In genomic region chr4:132299866-132300265, GRCh38 we compare ENCODE assay signal across 19 cellular contexts.
"Had no signal": no experiment of that assay in that cellular context is flagged by ENCODE, and none has a peak within 500 bp of the region (broad histone marks: within the 10 kb centered on the region; RNA-seq: fewer than 3 reads in every experiment).

No MANE protein-coding gene starts in this region.

- H3K9me3 ChIP-seq: esophagus squamous epithelium, heart left ventricle, neutrophil, psoas muscle, right lobe of liver, suprapubic skin, thyroid gland had no signal

- H3K4me1 Mint-ChIP-seq: naive thymus-derived CD8-positive, alpha-beta T cell; stimulated activated effector memory CD8-positive, alpha-beta T cell treated with anti-CD3 and anti-CD28 coated beads, Interleukin-12 subunit alpha, Interleukin-12 subunit beta, amount 100 ng/mL, for 72 hours had no signal

- H3K27me3 ChIP-seq: esophagus squamous epithelium, heart left ventricle, neutrophil, right lobe of liver, suprapubic skin, thyroid gland had no signal

- H3K9me3 Mint-ChIP-seq: type B pancreatic cell had no signal

- H3K27ac Mint-ChIP-seq: effector memory CD8-positive, alpha-beta T cell; naive thymus-derived CD8-positive, alpha-beta T cell; stimulated activated effector memory CD8-positive, alpha-beta T cell treated with anti-CD3 and anti-CD28 coated beads, Interleukin-12 subunit alpha, Interleukin-12 subunit beta, amount 100 ng/mL, for 72 hours; type B pancreatic cell had no signal

- H3K36me3 ChIP-seq: esophagus squamous epithelium, heart left ventricle, neutrophil, right lobe of liver, suprapubic skin, thyroid gland had no signal

- H3K36me3 Mint-ChIP-seq: naive thymus-derived CD8-positive, alpha-beta T cell; stimulated activated effector memory CD8-positive, alpha-beta T cell treated with anti-CD3 and anti-CD28 coated beads, Interleukin-12 subunit alpha, Interleukin-12 subunit beta, amount 100 ng/mL, for 72 hours; type B pancreatic cell had no signal

- H3K27ac ChIP-seq: esophagus squamous epithelium, heart left ventricle, neutrophil, psoas muscle, right lobe of liver, suprapubic skin, thyroid gland had no signal

- H3K4me3 ChIP-seq: esophagus squamous epithelium, heart left ventricle, mucosa of descending colon, psoas muscle, right lobe of liver, suprapubic skin, thyroid gland had no signal

- H3K27me3 Mint-ChIP-seq: effector memory CD8-positive, alpha-beta T cell; naive thymus-derived CD8-positive, alpha-beta T cell; type B pancreatic cell had no signal

- H3K4me3 Mint-ChIP-seq: effector memory CD8-positive, alpha-beta T cell; naive thymus-derived CD8-positive, alpha-beta T cell; stimulated activated effector memory CD8-positive, alpha-beta T cell treated with anti-CD3 and anti-CD28 coated beads, Interleukin-12 subunit alpha, Interleukin-12 subunit beta, amount 100 ng/mL, for 72 hours; type B pancreatic cell had no signal

- DNase-seq: effector memory CD8-positive, alpha-beta T cell; esophagus squamous epithelium; heart left ventricle; hippocampal formation; kidney glomerular epithelial cell; mucosa of descending colon; naive thymus-derived CD8-positive, alpha-beta T cell; psoas muscle; retina; right lobe of liver; stimulated activated CD4-positive, alpha-beta T cell treated with anti-CD3 and anti-CD28 coated beads, Interleukin-4, amount 100 ng/mL, for 1 hour; stimulated activated CD8-positive, alpha-beta memory T cell treated with anti-CD3 and anti-CD28 coated beads, Interleukin-4, amount 100 ng/mL, for 48 hours; stimulated activated naive CD8-positive, alpha-beta T cell treated with anti-CD3 and anti-CD28 coated beads, Interleukin-15, Interleukin-2, amounts not matched to agents 100 U/mL and 50 U/mL, for 24 hours; thyroid gland had no signal

- ATAC-seq: effector memory CD8-positive, alpha-beta T cell; heart left ventricle; left lobe of liver; mucosa of descending colon; naive thymus-derived CD8-positive, alpha-beta T cell; psoas muscle; right lobe of liver; stimulated activated effector memory CD8-positive, alpha-beta T cell treated with anti-CD3 and anti-CD28 coated beads, Interleukin-12 subunit alpha, Interleukin-12 subunit beta, amount 100 ng/mL, for 72 hours; stimulated activated naive CD8-positive, alpha-beta T cell treated with anti-CD3 and anti-CD28 coated beads, Interleukin-15, Interleukin-2, amounts not matched to agents 100 U/mL and 50 U/mL, for 24 hours had no signal

- H3K4me1 ChIP-seq: esophagus squamous epithelium, heart left ventricle, psoas muscle, right lobe of liver, suprapubic skin, thyroid gland had no signal
